In the genomic region with DNA sequence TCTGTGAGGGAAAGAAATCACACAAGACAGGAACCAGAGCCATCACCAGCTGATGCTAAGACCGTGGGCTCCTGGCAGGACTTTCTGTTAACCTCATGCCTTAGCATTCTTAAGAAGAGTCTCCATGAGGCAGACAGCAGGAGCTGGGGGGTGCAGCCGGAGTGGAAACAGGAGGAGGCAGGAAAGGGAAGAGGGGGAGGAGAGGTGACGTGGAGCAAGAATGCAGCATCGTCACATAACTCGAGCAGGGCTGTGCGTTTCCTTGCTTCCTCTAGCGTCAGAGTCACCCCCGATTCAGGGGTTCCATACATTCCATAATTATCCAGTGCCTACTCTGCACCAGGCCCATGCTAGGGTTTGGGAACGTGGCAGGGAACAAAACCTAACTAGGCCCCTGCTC, we compare ENCODE assay signal across 10 cellular contexts. TPM values are rescaled to one million over a fixed set of nuclear protein-coding genes. Genes with fewer than 3 reads are reported as not detected.
DNase-seq lines count a peak whose midpoint lies in the region; ATAC-seq and TF ChIP-seq lines count a peak whose summit lies in the region.
"Had no signal": no experiment of that assay in that cellular context is flagged by ENCODE, and none has a peak within 500 bp of the region (broad histone marks: within the 10 kb centered on the region; RNA-seq: fewer than 3 reads in every experiment).

No MANE protein-coding gene starts in this region.

- no peaks in the 10 kb centered on the region for H3K27me3 ChIP-seq in CD8-positive, alpha-beta T cell (ENCODE audit: insufficient read depth, low read length)
- no peaks in the 10 kb centered on the region for H3K27me3 ChIP-seq in right lobe of liver
- H3K27me3 ChIP-seq in sigmoid colon, result no peaks in the 10 kb centered on the region

- no peaks in the 10 kb centered on the region for H3K4me1 ChIP-seq in CD8-positive, alpha-beta T cell (ENCODE audit: insufficient read depth, low read length)
- H3K4me1 ChIP-seq in right lobe of liver (peaks cover 0 to 62% (median 21%) of the 10 kb centered on the region in 4 donors), sigmoid colon (peaks cover 0 to 53% (median 51%) of the 10 kb centered on the region in 4 donors)

- H3K4me3 Mint-ChIP-seq in CD8-positive, alpha-beta T cell, result no peak overlapping the region
- no peak overlapping the region for H3K4me3 Mint-ChIP-seq in chondrocyte (ENCODE audit: unreplicated experiment)
- no peak overlapping the region for H3K4me3 Mint-ChIP-seq in activated CD4-positive, alpha-beta memory T cell treated with anti-CD3 and anti-CD28 coated beads for 36 hours
- H3K4me3 Mint-ChIP-seq: activated naive CD4-positive, alpha-beta T cell treated with anti-CD3 and anti-CD28 coated beads, Interleukin-2, amount 50 U/mL, for 24 hours had no signal

- no peak for TF ChIP-seq POLR2A in right lobe of liver (IDR thresholded peaks at IDR 0.05)
- TF ChIP-seq POLR2A in sigmoid colon (IDR thresholded peaks at IDR 0.05), result no peak

- H3K9me3 Mint-ChIP-seq in CD8-positive, alpha-beta T cell, result no peaks in the 10 kb centered on the region
- H3K9me3 Mint-ChIP-seq in chondrocyte (ENCODE audit: low read depth), result no peaks in the 10 kb centered on the region
- H3K9me3 Mint-ChIP-seq in activated CD4-positive, alpha-beta memory T cell treated with anti-CD3 and anti-CD28 coated beads for 36 hours, result no peaks in the 10 kb centered on the region
- H3K9me3 Mint-ChIP-seq: activated naive CD4-positive, alpha-beta T cell treated with anti-CD3 and anti-CD28 coated beads, Interleukin-2, amount 50 U/mL, for 24 hours had no signal

- intact Hi-C loops in CD8-positive, alpha-beta T cell (cut with DNase I, micrococcal nuclease), result no loop called here
- intact Hi-C loops in right lobe of liver (cut with DNase I) (no loop called here), sigmoid colon (cut with DNase I) (loop anchor here (2.0 kb wide), 1 partner anchor 15 kb away; no protein-coding TSS in a partner anchor)
- intact Hi-C loops in activated CD4-positive, alpha-beta memory T cell treated with anti-CD3 and anti-CD28 coated beads for 36 hours (cut with micrococcal nuclease), result no loop called here

- no peak for ATAC-seq in CD8-positive, alpha-beta T cell
- ATAC-seq in right lobe of liver (peak in 3 of 4 donors; percentile 22 to 39 (median 39)), HG02571 (IDR thresholded peaks at IDR 0.05; ENCODE audit: unreplicated experiment) (no peak)

- peak in 3 of 4 donors; percentile 68 to 97 (median 87) for TF ChIP-seq EP300 in sigmoid colon (IDR thresholded peaks at IDR 0.05)

- H3K27ac Mint-ChIP-seq in CD8-positive, alpha-beta T cell, result peak overlapping the region; percentile 55
- H3K27ac Mint-ChIP-seq in chondrocyte (ENCODE audit: unreplicated experiment), result peak overlapping the region; percentile 96
- no peak overlapping the region for H3K27ac Mint-ChIP-seq in activated CD4-positive, alpha-beta memory T cell treated with anti-CD3 and anti-CD28 coated beads for 36 hours
- H3K27ac Mint-ChIP-seq: activated naive CD4-positive, alpha-beta T cell treated with anti-CD3 and anti-CD28 coated beads, Interleukin-2, amount 50 U/mL, for 24 hours had no signal

- DNase-seq in CD8-positive, alpha-beta T cell, result no peak
- DNase-seq in chondrocyte (ENCODE audit: low spot score) (no peak), right lobe of liver (peak in 1 of 3 donors; percentile 69), sigmoid colon (peak; percentile 93), SW 1271 (lab: John Stamatoyannopoulos, UW) (no peak), HuH-7 (ENCODE audit: low spot score) (no peak)
- DNase-seq in activated CD4-positive, alpha-beta memory T cell treated with anti-CD3 and anti-CD28 coated beads for 36 hours, result no peak
- DNase-seq: GOT3 had no signal

- no peak overlapping the region for H3K4me3 ChIP-seq in CD8-positive, alpha-beta T cell (ENCODE audit: low read depth, low read length)
- no peak overlapping the region for H3K4me3 ChIP-seq in right lobe of liver
- peak overlapping the region in 2 of 4 donors; percentile 14 to 26 for H3K4me3 ChIP-seq in sigmoid colon

- CTCF ChIA-PET in CD8-positive, alpha-beta T cell (lab: Charles Lee), result no interaction called here
- CTCF ChIA-PET in activated CD4-positive, alpha-beta memory T cell treated with anti-CD3 and anti-CD28 coated beads for 36 hours (lab: Charles Lee), result no interaction called here

- TF ChIP-seq CTCF in CD8-positive, alpha-beta T cell (IDR thresholded peaks at IDR 0.05), result no peak
- TF ChIP-seq CTCF in chondrocyte (IDR thresholded peaks at IDR 0.05), result no peak
- no peak for TF ChIP-seq CTCF in right lobe of liver (IDR thresholded peaks at IDR 0.05)
- no peak for TF ChIP-seq CTCF in sigmoid colon (IDR thresholded peaks at IDR 0.05)

- POLR2A ChIA-PET in CD8-positive, alpha-beta T cell (lab: Charles Lee), result no interaction called here
- POLR2A ChIA-PET in activated CD4-positive, alpha-beta memory T cell treated with anti-CD3 and anti-CD28 coated beads for 36 hours (lab: Charles Lee), result no interaction called here

- H3K27ac ChIP-seq in CD8-positive, alpha-beta T cell (ENCODE audit: low read depth, low read length), result no peak overlapping the region
- H3K27ac ChIP-seq in right lobe of liver (peak overlapping the region; percentile 72 to 91 (median 83)), sigmoid colon (peak overlapping the region; percentile 82 to 96 (median 90))

- WGBS in right lobe of liver (ENCODE audit: insufficient coverage, low coverage, low lambda C conversion rate, missing lambda C conversion rate), result 53% methylated on average over 5 of the region's 9 CpGs
- 79 to 84% methylated on average over 9 of the region's 9 CpGs for WGBS in sigmoid colon, 2 donors

- no peaks in the 10 kb centered on the region for H3K9me3 ChIP-seq in CD8-positive, alpha-beta T cell (ENCODE audit: low read length)
- H3K9me3 ChIP-seq in right lobe of liver (no peaks in the 10 kb centered on the region), sigmoid colon (no peaks in the 10 kb centered on the region)

- peaks cover 22% of the 10 kb centered on the region for H3K36me3 ChIP-seq in CD8-positive, alpha-beta T cell (ENCODE audit: insufficient read depth, low read length)
- H3K36me3 ChIP-seq in right lobe of liver (peaks cover 0 to 6% (median 0%) of the 10 kb centered on the region in 4 donors), sigmoid colon (peaks cover 3 to 23% (median 7%) of the 10 kb centered on the region in 4 donors)

- peaks cover 9% of the 10 kb centered on the region for H3K4me1 Mint-ChIP-seq in CD8-positive, alpha-beta T cell (ENCODE audit: low read depth)
- H3K4me1 Mint-ChIP-seq in chondrocyte (ENCODE audit: low read depth), result peaks cover 52% of the 10 kb centered on the region
- no peaks in the 10 kb centered on the region for H3K4me1 Mint-ChIP-seq in activated CD4-positive, alpha-beta memory T cell treated with anti-CD3 and anti-CD28 coated beads for 36 hours (ENCODE audit: low read depth)

- peaks cover 54% of the 10 kb centered on the region for H3K36me3 Mint-ChIP-seq in CD8-positive, alpha-beta T cell
- peaks cover 24% of the 10 kb centered on the region for H3K36me3 Mint-ChIP-seq in chondrocyte (ENCODE audit: low read depth)
- peaks cover 5% of the 10 kb centered on the region for H3K36me3 Mint-ChIP-seq in activated CD4-positive, alpha-beta memory T cell treated with anti-CD3 and anti-CD28 coated beads for 36 hours

- H3K27me3 Mint-ChIP-seq in CD8-positive, alpha-beta T cell (ENCODE audit: low read depth), result no peaks in the 10 kb centered on the region
- no peaks in the 10 kb centered on the region for H3K27me3 Mint-ChIP-seq in chondrocyte (ENCODE audit: low read depth)
- H3K27me3 Mint-ChIP-seq in activated CD4-positive, alpha-beta memory T cell treated with anti-CD3 and anti-CD28 coated beads for 36 hours, result no peaks in the 10 kb centered on the region
- H3K27me3 Mint-ChIP-seq: activated naive CD4-positive, alpha-beta T cell treated with anti-CD3 and anti-CD28 coated beads, Interleukin-2, amount 50 U/mL, for 24 hours had no signal

RNA-seq across cellular contexts. Expression of a gene that starts 53.7 kb away (rescaled TPM):
- 10 to 100 TPM; 61.0 to 61.2 TPM for total RNA-seq in CD8-positive, alpha-beta T cell
- 141 to 154 TPM (median 148 TPM) in 3 replicates for total RNA-seq in chondrocyte
- total RNA-seq in right lobe of liver, result 100 to 1,000 TPM; 103 to 264 (median 154) TPM
- 100 to 1,000 TPM in 1 of 4 donors, 10 to 100 TPM in 3; 80.6 to 117 (median 95.7) TPM for total RNA-seq in sigmoid colon
- 100 to 1,000 TPM; 125 to 160 (median 132) TPM for polyA plus RNA-seq in sigmoid colon
- 10 to 100 TPM; 41.9 to 42.7 TPM for total RNA-seq in activated CD4-positive, alpha-beta memory T cell treated with anti-CD3 and anti-CD28 coated beads for 36 hours

Comparison
In these comparisons a context has a peak if more than half of its experiments do, and no peak if none do; other contexts are left out.
1. ATAC-seq: peak in right lobe of liver (3 of 4); none in CD8-positive, alpha-beta T cell (single experiment) and HG02571 (single experiment).